In the genomic region with DNA sequence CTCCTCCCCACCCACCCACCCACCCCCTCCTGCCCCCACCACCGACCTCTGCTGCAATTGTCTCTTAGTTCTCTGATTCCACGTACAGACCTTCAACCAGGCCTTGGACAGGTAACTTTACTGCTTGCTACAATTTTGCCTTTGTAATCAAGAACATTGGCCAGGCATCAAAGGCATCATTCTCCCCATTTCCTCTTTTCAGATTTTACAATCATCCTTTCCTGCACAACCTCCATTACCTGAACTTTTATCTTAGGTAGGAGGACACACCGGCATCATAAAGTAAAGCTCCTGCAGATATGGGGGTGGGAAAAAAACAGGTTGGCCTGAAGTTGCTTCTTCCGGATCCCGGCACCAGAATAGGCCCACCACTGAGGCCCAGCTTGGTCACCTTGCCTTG, we compare ENCODE assay signal across 3 cellular contexts.
TF ChIP-seq lines count a peak whose summit lies in the region.

No MANE protein-coding gene starts in this region.

TF ChIP-seq in HCT116, 20 proteins besides CTCF, POLR2A, EP300 and RAD21 (continues in another document):
- no peak for TF ChIP-seq EZH2 (IDR thresholded peaks at IDR 0.05)
- TF ChIP-seq, protein P1, sequence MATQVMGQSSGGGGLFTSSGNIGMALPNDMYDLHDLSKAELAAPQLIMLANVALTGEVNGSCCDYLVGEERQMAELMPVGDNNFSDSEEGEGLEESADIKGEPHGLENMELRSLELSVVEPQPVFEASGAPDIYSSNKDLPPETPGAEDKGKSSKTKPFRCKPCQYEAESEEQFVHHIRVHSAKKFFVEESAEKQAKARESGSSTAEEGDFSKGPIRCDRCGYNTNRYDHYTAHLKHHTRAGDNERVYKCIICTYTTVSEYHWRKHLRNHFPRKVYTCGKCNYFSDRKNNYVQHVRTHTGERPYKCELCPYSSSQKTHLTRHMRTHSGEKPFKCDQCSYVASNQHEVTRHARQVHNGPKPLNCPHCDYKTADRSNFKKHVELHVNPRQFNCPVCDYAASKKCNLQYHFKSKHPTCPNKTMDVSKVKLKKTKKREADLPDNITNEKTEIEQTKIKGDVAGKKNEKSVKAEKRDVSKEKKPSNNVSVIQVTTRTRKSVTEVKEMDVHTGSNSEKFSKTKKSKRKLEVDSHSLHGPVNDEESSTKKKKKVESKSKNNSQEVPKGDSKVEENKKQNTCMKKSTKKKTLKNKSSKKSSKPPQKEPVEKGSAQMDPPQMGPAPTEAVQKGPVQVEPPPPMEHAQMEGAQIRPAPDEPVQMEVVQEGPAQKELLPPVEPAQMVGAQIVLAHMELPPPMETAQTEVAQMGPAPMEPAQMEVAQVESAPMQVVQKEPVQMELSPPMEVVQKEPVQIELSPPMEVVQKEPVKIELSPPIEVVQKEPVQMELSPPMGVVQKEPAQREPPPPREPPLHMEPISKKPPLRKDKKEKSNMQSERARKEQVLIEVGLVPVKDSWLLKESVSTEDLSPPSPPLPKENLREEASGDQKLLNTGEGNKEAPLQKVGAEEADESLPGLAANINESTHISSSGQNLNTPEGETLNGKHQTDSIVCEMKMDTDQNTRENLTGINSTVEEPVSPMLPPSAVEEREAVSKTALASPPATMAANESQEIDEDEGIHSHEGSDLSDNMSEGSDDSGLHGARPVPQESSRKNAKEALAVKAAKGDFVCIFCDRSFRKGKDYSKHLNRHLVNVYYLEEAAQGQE (IDR thresholded peaks at IDR 0.05; ENCODE audit: low read depth) = no peak
- no peak for TF ChIP-seq YY1 (IDR thresholded peaks at IDR 0.05; ENCODE audit: extremely low read depth, insufficient replicate concordance, low read depth, low read length)
- TF ChIP-seq CEBPB (IDR thresholded peaks at IDR 0.05; ENCODE audit: low read depth) = no peak
- TF ChIP-seq CBX3 (IDR thresholded peaks at IDR 0.05; ENCODE audit: low read depth) = no peak
- no peak for TF ChIP-seq ELF1 (IDR thresholded peaks at IDR 0.05; ENCODE audit: borderline replicate concordance, low read depth)
- no peak for TF ChIP-seq JUND (IDR thresholded peaks at IDR 0.05)
- TF ChIP-seq SIN3A (IDR thresholded peaks at IDR 0.05; ENCODE audit: low read depth) = no peak
- no peak for TF ChIP-seq SP1 (IDR thresholded peaks at IDR 0.05; ENCODE audit: low read depth)
- TF ChIP-seq, protein P2, sequence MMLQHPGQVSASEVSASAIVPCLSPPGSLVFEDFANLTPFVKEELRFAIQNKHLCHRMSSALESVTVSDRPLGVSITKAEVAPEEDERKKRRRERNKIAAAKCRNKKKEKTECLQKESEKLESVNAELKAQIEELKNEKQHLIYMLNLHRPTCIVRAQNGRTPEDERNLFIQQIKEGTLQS (IDR thresholded peaks at IDR 0.05) = no peak
- TF ChIP-seq POLR2AphosphoS5 (IDR thresholded peaks at IDR 0.05; ENCODE audit: low read depth, low read length) = no peak
- no peak for TF ChIP-seq FOSL1 (IDR thresholded peaks at IDR 0.05; ENCODE audit: low read depth)
- no peak for TF ChIP-seq TCF7L2 (IDR thresholded peaks at IDR 0.05; ENCODE audit: borderline replicate concordance, extremely low read depth, insufficient read depth, insufficient read length)
- TF ChIP-seq, protein P3, sequence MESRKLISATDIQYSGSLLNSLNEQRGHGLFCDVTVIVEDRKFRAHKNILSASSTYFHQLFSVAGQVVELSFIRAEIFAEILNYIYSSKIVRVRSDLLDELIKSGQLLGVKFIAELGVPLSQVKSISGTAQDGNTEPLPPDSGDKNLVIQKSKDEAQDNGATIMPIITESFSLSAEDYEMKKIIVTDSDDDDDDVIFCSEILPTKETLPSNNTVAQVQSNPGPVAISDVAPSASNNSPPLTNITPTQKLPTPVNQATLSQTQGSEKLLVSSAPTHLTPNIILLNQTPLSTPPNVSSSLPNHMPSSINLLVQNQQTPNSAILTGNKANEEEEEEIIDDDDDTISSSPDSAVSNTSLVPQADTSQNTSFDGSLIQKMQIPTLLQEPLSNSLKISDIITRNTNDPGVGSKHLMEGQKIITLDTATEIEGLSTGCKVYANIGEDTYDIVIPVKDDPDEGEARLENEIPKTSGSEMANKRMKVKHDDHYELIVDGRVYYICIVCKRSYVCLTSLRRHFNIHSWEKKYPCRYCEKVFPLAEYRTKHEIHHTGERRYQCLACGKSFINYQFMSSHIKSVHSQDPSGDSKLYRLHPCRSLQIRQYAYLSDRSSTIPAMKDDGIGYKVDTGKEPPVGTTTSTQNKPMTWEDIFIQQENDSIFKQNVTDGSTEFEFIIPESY (IDR thresholded peaks at IDR 0.05; ENCODE audit: extremely low read depth, insufficient replicate concordance, low read length) = no peak
- no peak for TF ChIP-seq ZFX (IDR thresholded peaks at IDR 0.05)
- TF ChIP-seq EZH2phosphoT487 (IDR thresholded peaks at IDR 0.05; ENCODE audit: borderline replicate concordance) = no peak
- TF ChIP-seq ZNF274 (IDR thresholded peaks at IDR 0.05; ENCODE audit: low read depth, low read length) = no peak

TF ChIP-seq in K562, 482 proteins besides CTCF, POLR2A, EP300 and RAD21:
- TF ChIP-seq, protein P1 (CRISPR knock-in tag; IDR thresholded peaks at IDR 0.05; ENCODE audit: low read depth) = no peak
- TF ChIP-seq SPI1 (IDR thresholded peaks at IDR 0.05; ENCODE audit: borderline replicate concordance, low read depth, low read length) = peak; percentile 66; the same call in 1 of the 2 replicates

TF ChIP-seq in SK-N-SH treated with all-trans-retinoic acid at 6 μM for 48 hours, 23 proteins besides CTCF, POLR2A, EP300 and RAD21:
- TF ChIP-seq ZFP30 (CRISPR knock-in tag; IDR thresholded peaks at IDR 0.05) (no peak), CSDC2 (CRISPR knock-in tag; IDR thresholded peaks at IDR 0.05) (no peak), ZC3H10 (CRISPR knock-in tag; IDR thresholded peaks at IDR 0.05) (no peak), SNAI2 (CRISPR knock-in tag; IDR thresholded peaks at IDR 0.05) (no peak), PPARA (CRISPR knock-in tag; IDR thresholded peaks at IDR 0.05; ENCODE audit: borderline replicate concordance) (no peak), ESRRG (CRISPR knock-in tag; IDR thresholded peaks at IDR 0.05) (no peak), TOX (CRISPR knock-in tag; IDR thresholded peaks at IDR 0.05; ENCODE audit: borderline replicate concordance) (no peak), ZNF70 (CRISPR knock-in tag; IDR thresholded peaks at IDR 0.05) (no peak), RARB (CRISPR knock-in tag; IDR thresholded peaks at IDR 0.05) (no peak), ISL1 (CRISPR knock-in tag; IDR thresholded peaks at IDR 0.05) (no peak), ARNTL (CRISPR knock-in tag; IDR thresholded peaks at IDR 0.05; ENCODE audit: borderline replicate concordance, low read depth) (no peak), ZFP3 (CRISPR knock-in tag; IDR thresholded peaks at IDR 0.05) (no peak), GLIS3 (CRISPR knock-in tag; IDR thresholded peaks at IDR 0.05) (no peak), ZNF565 (CRISPR knock-in tag; conservative IDR thresholded peaks at IDR 0.05; ENCODE audit: low read depth) (no peak)
- TF ChIP-seq, protein P4, sequence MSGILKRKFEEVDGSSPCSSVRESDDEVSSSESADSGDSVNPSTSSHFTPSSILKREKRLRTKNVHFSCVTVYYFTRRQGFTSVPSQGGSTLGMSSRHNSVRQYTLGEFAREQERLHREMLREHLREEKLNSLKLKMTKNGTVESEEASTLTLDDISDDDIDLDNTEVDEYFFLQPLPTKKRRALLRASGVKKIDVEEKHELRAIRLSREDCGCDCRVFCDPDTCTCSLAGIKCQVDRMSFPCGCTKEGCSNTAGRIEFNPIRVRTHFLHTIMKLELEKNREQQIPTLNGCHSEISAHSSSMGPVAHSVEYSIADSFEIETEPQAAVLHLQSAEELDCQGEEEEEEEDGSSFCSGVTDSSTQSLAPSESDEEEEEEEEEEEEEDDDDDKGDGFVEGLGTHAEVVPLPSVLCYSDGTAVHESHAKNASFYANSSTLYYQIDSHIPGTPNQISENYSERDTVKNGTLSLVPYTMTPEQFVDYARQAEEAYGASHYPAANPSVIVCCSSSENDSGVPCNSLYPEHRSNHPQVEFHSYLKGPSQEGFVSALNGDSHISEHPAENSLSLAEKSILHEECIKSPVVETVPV (CRISPR knock-in tag; IDR thresholded peaks at IDR 0.05) = no peak
- TF ChIP-seq, protein P5, sequence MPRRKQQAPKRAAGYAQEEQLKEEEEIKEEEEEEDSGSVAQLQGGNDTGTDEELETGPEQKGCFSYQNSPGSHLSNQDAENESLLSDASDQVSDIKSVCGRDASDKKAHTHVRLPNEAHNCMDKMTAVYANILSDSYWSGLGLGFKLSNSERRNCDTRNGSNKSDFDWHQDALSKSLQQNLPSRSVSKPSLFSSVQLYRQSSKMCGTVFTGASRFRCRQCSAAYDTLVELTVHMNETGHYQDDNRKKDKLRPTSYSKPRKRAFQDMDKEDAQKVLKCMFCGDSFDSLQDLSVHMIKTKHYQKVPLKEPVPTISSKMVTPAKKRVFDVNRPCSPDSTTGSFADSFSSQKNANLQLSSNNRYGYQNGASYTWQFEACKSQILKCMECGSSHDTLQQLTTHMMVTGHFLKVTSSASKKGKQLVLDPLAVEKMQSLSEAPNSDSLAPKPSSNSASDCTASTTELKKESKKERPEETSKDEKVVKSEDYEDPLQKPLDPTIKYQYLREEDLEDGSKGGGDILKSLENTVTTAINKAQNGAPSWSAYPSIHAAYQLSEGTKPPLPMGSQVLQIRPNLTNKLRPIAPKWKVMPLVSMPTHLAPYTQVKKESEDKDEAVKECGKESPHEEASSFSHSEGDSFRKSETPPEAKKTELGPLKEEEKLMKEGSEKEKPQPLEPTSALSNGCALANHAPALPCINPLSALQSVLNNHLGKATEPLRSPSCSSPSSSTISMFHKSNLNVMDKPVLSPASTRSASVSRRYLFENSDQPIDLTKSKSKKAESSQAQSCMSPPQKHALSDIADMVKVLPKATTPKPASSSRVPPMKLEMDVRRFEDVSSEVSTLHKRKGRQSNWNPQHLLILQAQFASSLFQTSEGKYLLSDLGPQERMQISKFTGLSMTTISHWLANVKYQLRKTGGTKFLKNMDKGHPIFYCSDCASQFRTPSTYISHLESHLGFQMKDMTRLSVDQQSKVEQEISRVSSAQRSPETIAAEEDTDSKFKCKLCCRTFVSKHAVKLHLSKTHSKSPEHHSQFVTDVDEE (CRISPR knock-in tag; IDR thresholded peaks at IDR 0.05) = no peak
- TF ChIP-seq, protein P6, sequence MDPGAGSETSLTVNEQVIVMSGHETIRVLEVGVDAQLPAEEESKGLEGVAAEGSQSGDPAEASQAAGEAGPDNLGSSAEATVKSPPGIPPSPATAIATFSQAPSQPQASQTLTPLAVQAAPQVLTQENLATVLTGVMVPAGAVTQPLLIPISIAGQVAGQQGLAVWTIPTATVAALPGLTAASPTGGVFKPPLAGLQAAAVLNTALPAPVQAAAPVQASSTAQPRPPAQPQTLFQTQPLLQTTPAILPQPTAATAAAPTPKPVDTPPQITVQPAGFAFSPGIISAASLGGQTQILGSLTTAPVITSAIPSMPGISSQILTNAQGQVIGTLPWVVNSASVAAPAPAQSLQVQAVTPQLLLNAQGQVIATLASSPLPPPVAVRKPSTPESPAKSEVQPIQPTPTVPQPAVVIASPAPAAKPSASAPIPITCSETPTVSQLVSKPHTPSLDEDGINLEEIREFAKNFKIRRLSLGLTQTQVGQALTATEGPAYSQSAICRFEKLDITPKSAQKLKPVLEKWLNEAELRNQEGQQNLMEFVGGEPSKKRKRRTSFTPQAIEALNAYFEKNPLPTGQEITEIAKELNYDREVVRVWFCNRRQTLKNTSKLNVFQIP (CRISPR knock-in tag; IDR thresholded peaks at IDR 0.05; ENCODE audit: borderline replicate concordance, low read depth) = no peak
- TF ChIP-seq, protein P7, sequence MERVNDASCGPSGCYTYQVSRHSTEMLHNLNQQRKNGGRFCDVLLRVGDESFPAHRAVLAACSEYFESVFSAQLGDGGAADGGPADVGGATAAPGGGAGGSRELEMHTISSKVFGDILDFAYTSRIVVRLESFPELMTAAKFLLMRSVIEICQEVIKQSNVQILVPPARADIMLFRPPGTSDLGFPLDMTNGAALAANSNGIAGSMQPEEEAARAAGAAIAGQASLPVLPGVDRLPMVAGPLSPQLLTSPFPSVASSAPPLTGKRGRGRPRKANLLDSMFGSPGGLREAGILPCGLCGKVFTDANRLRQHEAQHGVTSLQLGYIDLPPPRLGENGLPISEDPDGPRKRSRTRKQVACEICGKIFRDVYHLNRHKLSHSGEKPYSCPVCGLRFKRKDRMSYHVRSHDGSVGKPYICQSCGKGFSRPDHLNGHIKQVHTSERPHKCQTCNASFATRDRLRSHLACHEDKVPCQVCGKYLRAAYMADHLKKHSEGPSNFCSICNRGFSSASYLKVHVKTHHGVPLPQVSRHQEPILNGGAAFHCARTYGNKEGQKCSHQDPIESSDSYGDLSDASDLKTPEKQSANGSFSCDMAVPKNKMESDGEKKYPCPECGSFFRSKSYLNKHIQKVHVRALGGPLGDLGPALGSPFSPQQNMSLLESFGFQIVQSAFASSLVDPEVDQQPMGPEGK (CRISPR knock-in tag; IDR thresholded peaks at IDR 0.05; ENCODE audit: borderline replicate concordance) = no peak
TF ChIP-seq in SK-N-SH treated with all-trans-retinoic acid at 6 μM for 48 hours: peak in this region for 0.
